Comparison of ENCODE assay signal across 8 cellular contexts in the genomic region with DNA sequence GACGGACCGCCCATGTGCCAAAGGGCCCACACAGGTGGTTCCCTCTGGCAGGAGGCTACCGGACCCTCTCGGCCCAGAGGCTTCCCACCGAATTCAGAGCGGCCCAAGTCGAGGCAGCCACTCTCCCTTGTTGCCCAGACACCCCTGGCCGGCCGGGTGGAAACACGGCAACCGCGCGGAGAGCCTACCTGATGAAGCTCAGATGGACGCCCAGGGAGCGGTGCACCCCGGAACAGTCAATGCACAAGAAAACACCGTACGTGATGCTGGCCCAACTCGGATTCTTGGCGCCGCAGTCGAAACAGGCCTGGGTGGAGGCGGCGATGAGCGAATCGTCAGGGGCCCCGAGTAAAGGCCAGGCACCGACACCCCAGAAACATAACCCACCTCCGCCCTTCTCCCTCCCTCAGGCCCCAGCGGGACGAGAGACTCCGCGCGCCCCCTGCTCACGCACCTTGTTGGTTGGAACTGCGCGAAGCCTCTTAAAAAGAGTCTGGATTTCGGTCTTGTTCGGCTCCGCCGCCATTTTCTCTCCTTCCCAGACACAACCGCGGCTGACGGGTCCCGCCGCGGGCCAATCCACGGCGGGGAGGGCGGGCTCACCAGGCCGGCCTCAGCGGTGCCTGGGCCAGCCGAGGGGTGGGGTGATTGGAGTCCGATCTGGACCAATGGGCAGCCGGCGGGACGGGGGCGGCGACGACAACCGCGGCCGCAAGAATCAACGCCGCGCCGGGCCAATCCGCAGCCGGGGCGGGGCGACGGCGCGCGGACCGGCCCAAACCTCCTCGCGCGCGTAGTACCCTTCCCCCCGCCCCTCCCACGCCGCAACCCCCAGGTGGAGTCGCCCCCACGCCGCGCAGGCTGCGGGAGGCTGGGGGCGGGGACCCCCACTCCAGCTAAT. TPM values are rescaled to one million over a fixed set of nuclear protein-coding genes. Genes with fewer than 3 reads are reported as not detected.
A peak's percentile ranks its signal among the peaks of the same experiment; 100 is the strongest.
DNase-seq lines count a peak whose midpoint lies in the region; FAIRE-seq and TF ChIP-seq lines count a peak whose summit lies in the region.

A gene (minus strand): TSS at position 552 of the 901 bp plus-strand sequence. CDS start 26 bp downstream, at position 526.

- H3K4me3 ChIP-seq in GM06990 (replicated peaks; ENCODE audit: low read depth, low read length) (peak within 1 kb of the TSS; percentile 99), SK-N-MC (peak within 1 kb of the TSS; percentile 96)

- no peaks in the 10 kb centered on the region for H3K9me3 Mint-ChIP-seq in HFFc6
- no peaks in the 10 kb centered on the region for H3K9me3 Mint-ChIP-seq in activated naive CD4-positive, alpha-beta T cell treated with anti-CD3 and anti-CD28 coated beads for 36 hours

- H3K27me3 ChIP-seq in GM06990 (replicated peaks; ENCODE audit: control insufficient read depth, insufficient read depth, low read length): no peaks in the 10 kb centered on the region

- intact Hi-C loops in activated naive CD4-positive, alpha-beta T cell treated with anti-CD3 and anti-CD28 coated beads for 36 hours (cut with micrococcal nuclease): loop anchor here (1.0 to 5.0 kb wide), 17 partner anchors 10 to 672 kb away; a partner anchor contains a TSS

- H3K4me3 Mint-ChIP-seq in HFFc6: peak within 1 kb of the TSS; percentile 96
- H3K4me3 Mint-ChIP-seq in activated naive CD4-positive, alpha-beta T cell treated with anti-CD3 and anti-CD28 coated beads for 36 hours: peak within 1 kb of the TSS; percentile 97

- no peaks in the 10 kb centered on the region for H3K9me3 ChIP-seq in SK-N-MC (ENCODE audit: low read depth, low read length)

- peak within 1 kb of the TSS; percentile 99 for H3K27ac Mint-ChIP-seq in HFFc6
- H3K27ac Mint-ChIP-seq in activated naive CD4-positive, alpha-beta T cell treated with anti-CD3 and anti-CD28 coated beads for 36 hours: peak within 1 kb of the TSS; percentile 99

- H3K4me1 Mint-ChIP-seq in HFFc6 (ENCODE audit: low read depth): peaks cover 25% of the 10 kb centered on the region
- H3K4me1 Mint-ChIP-seq in activated naive CD4-positive, alpha-beta T cell treated with anti-CD3 and anti-CD28 coated beads for 36 hours (ENCODE audit: low read depth): peaks cover 41% of the 10 kb centered on the region

- TF ChIP-seq CTCF in GM06990 (IDR thresholded peaks at IDR 0.05; ENCODE audit: insufficient read depth, low read length, poor library complexity, severe bottlenecking) (no peak), HFFc6 (IDR thresholded peaks at IDR 0.05) (no peak)

- FAIRE-seq in frontal cortex (lab: Jason Lieb, UNC): no peak

- peak within 1 kb of the TSS; percentile 99 for H3K9ac ChIP-seq in SK-N-MC (ENCODE audit: insufficient read length)

- H3K27ac ChIP-seq in SK-N-MC (peak within 1 kb of the TSS; percentile 92), substantia nigra (ENCODE audit: low read depth, low read length, poor library complexity, severe bottlenecking) (peak within 1 kb of the TSS; percentile 100)

- H3K27me3 Mint-ChIP-seq in HFFc6 (ENCODE audit: insufficient read depth): peaks cover 9% of the 10 kb centered on the region
- H3K27me3 Mint-ChIP-seq in activated naive CD4-positive, alpha-beta T cell treated with anti-CD3 and anti-CD28 coated beads for 36 hours (ENCODE audit: low read depth): no peaks in the 10 kb centered on the region

- H3K36me3 ChIP-seq in GM06990 (ENCODE audit: control insufficient read depth, insufficient read depth, low read length): peaks cover 23% of the 10 kb centered on the region
- peaks cover 35% of the 10 kb centered on the region for H3K36me3 ChIP-seq in SK-N-MC (ENCODE audit: insufficient read depth, low read length)

- CTCF ChIA-PET in activated naive CD4-positive, alpha-beta T cell treated with anti-CD3 and anti-CD28 coated beads for 36 hours (lab: Charles Lee): interaction anchor here (0.5 to 7.2 kb wide), 12 partner anchors 8 to 766 kb away, joined by 3 to 56 read pairs (median 6); a partner anchor contains a TSS

- peaks cover 8% of the 10 kb centered on the region; the same call in 1 of the 2 replicates for H3K36me3 Mint-ChIP-seq in HFFc6 (ENCODE audit: low read depth)
- peaks cover 2% of the 10 kb centered on the region for H3K36me3 Mint-ChIP-seq in activated naive CD4-positive, alpha-beta T cell treated with anti-CD3 and anti-CD28 coated beads for 36 hours (ENCODE audit: low read depth)

- DNase-seq in GM06990 (ENCODE audit: extremely low read depth, insufficient read length): peak; percentile 98
- peak; percentile 93 for DNase-seq in HFFc6
- peak; percentile 95 for DNase-seq in NAMALWA (ENCODE audit: low spot score)
- peak; percentile 24 for DNase-seq in SK-N-MC (ENCODE audit: low read depth, low spot score)
- DNase-seq in activated naive CD4-positive, alpha-beta T cell treated with anti-CD3 and anti-CD28 coated beads for 36 hours: peak; percentile 97
- peak; percentile 100 for DNase-seq in frontal cortex (ENCODE audit: low spot score in 2 of 2)
- peak; percentile 59 for DNase-seq in non-pigmented ciliary epithelial cell (ENCODE audit: low read depth)
- peak; percentile 80 to 99 (median 95) for DNase-seq in substantia nigra (lab: John Stamatoyannopoulos, UW)

RNA-seq across cellular contexts. Expression of the gene that starts here (rescaled TPM):
- 10 to 100 TPM; 58.2 to 64.0 (median 61.1) TPM for total RNA-seq in HFFc6 (2021; fragmentation: NEBNext Ultra II Directional; extraction: Animal tissue kit (Norgen Biotek cat#: 25700))
- 10 to 100 TPM; 75.1 to 78.7 TPM for total RNA-seq in activated naive CD4-positive, alpha-beta T cell treated with anti-CD3 and anti-CD28 coated beads for 36 hours
- total RNA-seq in frontal cortex: 110 TPM

Comparison
In these comparisons a context has a peak if more than half of its experiments do, and no peak if none do; other contexts are left out.
1. Peak in every context shown above with its lines: DNase-seq, H3K4me3 ChIP-seq and H3K27ac ChIP-seq.
2. DNase-seq: peak in every context shown above with its lines; median percentile 100 in frontal cortex; 98 in GM06990; 97 in activated naive CD4-positive, alpha-beta T cell treated with anti-CD3 and anti-CD28 coated beads for 36 hours; 95 in NAMALWA; 95 in substantia nigra; 93 in HFFc6; 59 in non-pigmented ciliary epithelial cell; 24 in SK-N-MC.